23 cellular contexts compared by ENCODE assay signal in genomic region chr2:177530513-177531039, GRCh38.
A peak's percentile ranks its signal among the peaks of the same experiment; 100 is the strongest.
DNase-seq lines count a peak whose midpoint lies in the region; ATAC-seq and TF ChIP-seq lines count a peak whose summit lies in the region.
"Had no signal": no experiment of that assay in that cellular context is flagged by ENCODE, and none has a peak within 500 bp of the region (broad histone marks: within the 10 kb centered on the region; RNA-seq: fewer than 3 reads in every experiment).

No MANE protein-coding gene starts in this region.

- 0 out of 2 replicates have a peak, but pooled peaks cover 6% of the 10 kb centered on the region for H3K79me2 ChIP-seq in Karpas-422 (ENCODE audit: low read length)

- no peaks in the 10 kb centered on the region for H3K27me3 ChIP-seq in BE2C
- H3K27me3 ChIP-seq in Karpas-422 (ENCODE audit: low read length) = no peaks in the 10 kb centered on the region
- H3K27me3 ChIP-seq: body of pancreas, spleen, transverse colon had no signal

- peak; percentile 34 for DNase-seq in BE2C
- peak; percentile 51 for DNase-seq in NCI-H1417 treated with DMSO at 0.1 percent for 48 hours (lab: John Stamatoyannopoulos, UW)
- peak; percentile 85 for DNase-seq in SK-N-DZ (ENCODE audit: low spot score)
- DNase-seq in fibroblast of peridontal ligament (ENCODE audit: extremely low read depth) = peak; percentile 20
- no peak for DNase-seq in mesenteric fat pad (ENCODE audit: low spot score)
- DNase-seq in Karpas-422 = no peak
- DNase-seq: activated CD4-positive, alpha-beta T cell treated with anti-CD3 and anti-CD28 coated beads, Interleukin-2, amount 10 ng/mL, durations not matched to agents 7 days and 5 days; activated naive CD8-positive, alpha-beta T cell treated with anti-CD3 and anti-CD28 coated beads for 36 hours; body of pancreas; CD8-positive, alpha-beta T cell; DMS79; head of caudate nucleus; NCI-H1105 treated with DMSO at 0.1 percent for 48 hours; nephron progenitor cell; spleen; stimulated activated CD4-positive, alpha-beta T cell treated with anti-CD3 and anti-CD28 coated beads, Interleukin-4, amount 100 ng/mL, for 4 hours; stimulated activated naive CD8-positive, alpha-beta T cell treated with anti-CD3 and anti-CD28 coated beads, Interleukin-15, amount 100 ng/mL, for 72 hours; transverse colon had no signal

- H3K4me2 ChIP-seq in Karpas-422 (ENCODE audit: low read depth, low read length, poor library complexity, severe bottlenecking) = no peak overlapping the region

- TF ChIP-seq CTCF in BE2C (IDR thresholded peaks at IDR 0.05; ENCODE audit: low read depth, low read length) = no peak

- H3K4me3 ChIP-seq in BE2C (ENCODE audit: low read depth, low read length) (no peak overlapping the region), Karpas-422 (ENCODE audit: low read length) (no peak overlapping the region)
- H3K4me3 ChIP-seq: body of pancreas, spleen, transverse colon had no signal

- H4K20me1 ChIP-seq in Karpas-422 (ENCODE audit: insufficient read depth, low read depth, low read length) = no peaks in the 10 kb centered on the region

- no peak for ATAC-seq in GM19351 (IDR thresholded peaks at IDR 0.05; ENCODE audit: unreplicated experiment)
- ATAC-seq in HG03025 (IDR thresholded peaks at IDR 0.05; ENCODE audit: low FRiP score, unreplicated experiment) = no peak
- ATAC-seq: activated T-helper 17 cell treated with anti-CD3 and anti-CD28 coated beads, Interleukin-2, amount 50 U/mL, for 72 hours; body of pancreas; CD8-positive, alpha-beta T cell; HCT116; left lobe of liver; stimulated activated naive CD8-positive, alpha-beta T cell treated with anti-CD3 and anti-CD28 coated beads, Interleukin-15, amount 100 ng/mL, for 72 hours had no signal

- H2AFZ ChIP-seq in Karpas-422 (ENCODE audit: low read length) = no peak overlapping the region

- peaks cover 10% of the 10 kb centered on the region; the same call in 1 of the 2 replicates for H3K4me1 ChIP-seq in BE2C
- H3K4me1 ChIP-seq in Karpas-422 (ENCODE audit: low read length) = no peaks in the 10 kb centered on the region
- H3K4me1 ChIP-seq: spleen, transverse colon had no signal

- no peaks in the 10 kb centered on the region for H3K9me3 ChIP-seq in BE2C
- no peaks in the 10 kb centered on the region for H3K9me3 ChIP-seq in Karpas-422 (ENCODE audit: low read length)
- H3K9me3 ChIP-seq: body of pancreas, spleen, transverse colon had no signal

- no peaks in the 10 kb centered on the region for H3K9me2 ChIP-seq in Karpas-422 (replicated peaks; ENCODE audit: insufficient read depth, low read length)

- no peak overlapping the region for H3K9ac ChIP-seq in Karpas-422 (ENCODE audit: low read length)

- no peak overlapping the region for H3K27ac ChIP-seq in Karpas-422 (ENCODE audit: low read length)
- H3K27ac ChIP-seq: spleen, transverse colon had no signal

- H3K36me3 ChIP-seq in BE2C (no peaks in the 10 kb centered on the region), Karpas-422 (ENCODE audit: insufficient read depth, low read length) (0 out of 2 replicates have a peak, but pooled peaks cover under 1% of the 10 kb centered on the region)

Comparison
In these comparisons a context has a peak if more than half of its experiments do, and no peak if none do; other contexts are left out.
1. DNase-seq: peak in BE2C (single experiment), NCI-H1417 treated with DMSO at 0.1 percent for 48 hours (single experiment), SK-N-DZ (single experiment) and fibroblast of peridontal ligament (single experiment); none in mesenteric fat pad (single experiment) and Karpas-422 (single experiment).